8 cellular contexts compared by ENCODE assay signal in genomic region chr10:89644691-89644966, GRCh38. TPM values are rescaled to one million over a fixed set of nuclear protein-coding genes. Genes with fewer than 3 reads are reported as not detected.
DNase-seq lines count a peak whose midpoint lies in the region; ATAC-seq and TF ChIP-seq lines count a peak whose summit lies in the region.

No MANE protein-coding gene starts in this region.

- no peaks in the 10 kb centered on the region for H3K9me3 ChIP-seq in CD4-positive, alpha-beta memory T cell (ENCODE audit: control insufficient read depth in 1 of 2, low read length in 2 of 2)
- H3K9me3 ChIP-seq in body of pancreas (no peaks in the 10 kb centered on the region), transverse colon (no peaks in the 10 kb centered on the region)

- CTCF ChIA-PET in CD4-positive, alpha-beta memory T cell (lab: Charles Lee; ENCODE audit: partially characterized antibody), result interaction anchor here (1.1 kb wide), 1 partner anchor 1213 kb away, joined by 3 read pairs; the partner anchor contains the start of gene HTR7

- ATAC-seq in GM19455 (IDR thresholded peaks at IDR 0.05; ENCODE audit: unreplicated experiment) (peak; percentile 42), HG03469 (IDR thresholded peaks at IDR 0.05; ENCODE audit: unreplicated experiment) (peak; percentile 10), body of pancreas (peak; percentile 43)

- intact Hi-C loops in CD4-positive, alpha-beta memory T cell (cut with micrococcal nuclease), result loop anchor here (1.0 to 10.0 kb wide), 5 partner anchors 30 to 1830 kb away; partner anchors contain the start of genes ATAD1, IFIT5, KIF20B and LIPA
- intact Hi-C loops in body of pancreas (cut with DNase I) (no loop called here), transverse colon (cut with DNase I; ENCODE audit: low total_unique reads) (loop anchor here (5.0 kb wide), 1 partner anchor 58 kb away; the partner anchor contains the start of gene KIF20B)

- H3K4me1 ChIP-seq in CD4-positive, alpha-beta memory T cell (ENCODE audit: insufficient read depth, low read length), result peaks cover 16% of the 10 kb centered on the region
- H3K4me1 ChIP-seq in body of pancreas (peaks cover 20% of the 10 kb centered on the region), transverse colon (peaks cover 10 to 36% (median 22%) of the 10 kb centered on the region in 4 donors)

- H3K27me3 Mint-ChIP-seq in CD4-positive, alpha-beta memory T cell, result peaks cover 3 to 6% of the 10 kb centered on the region in 2 donors

- peaks cover 8 to 11% (median 10%) of the 10 kb centered on the region in 4 donors for H3K4me1 Mint-ChIP-seq in CD4-positive, alpha-beta memory T cell

- peak overlapping the region; percentile 43 for H3K27ac ChIP-seq in CD4-positive, alpha-beta memory T cell (ENCODE audit: low read depth, low read length)
- H3K27ac ChIP-seq in body of pancreas, result peak overlapping the region; percentile 80 to 89 (median 85)
- H3K27ac ChIP-seq in transverse colon, result peak overlapping the region; percentile 90 to 99 (median 94)

- 0% methylated on average over 21 of the region's 35 CpGs; no CpG with 5 or more reads in 1 of the 2 donors for WGBS in body of pancreas, 2 donors
- WGBS in transverse colon (ENCODE audit: low coverage in 1 of 2), 2 donors, result 0% methylated on average over 9 of the region's 35 CpGs; no CpG with 5 or more reads in 1 of the 2 donors

- no peaks in the 10 kb centered on the region for H3K27me3 ChIP-seq in CD4-positive, alpha-beta memory T cell (ENCODE audit: insufficient read depth, low read length)
- no peaks in the 10 kb centered on the region for H3K27me3 ChIP-seq in body of pancreas
- no peaks in the 10 kb centered on the region for H3K27me3 ChIP-seq in transverse colon

- TF ChIP-seq CTCF in body of pancreas (IDR thresholded peaks at IDR 0.05), result no peak
- no peak for TF ChIP-seq CTCF in transverse colon (IDR thresholded peaks at IDR 0.05)

- no peaks in the 10 kb centered on the region for H3K36me3 ChIP-seq in CD4-positive, alpha-beta memory T cell (ENCODE audit: insufficient read depth, low read length)
- H3K36me3 ChIP-seq in body of pancreas (replicated peaks in 1 of 2; ENCODE audit: insufficient read depth in 1 of 2, low read depth in 2 of 2) (no peaks in the 10 kb centered on the region), transverse colon (no peaks in the 10 kb centered on the region)

- in situ Hi-C loops in transverse colon (cut with MboI; ENCODE audit: low pct_ligation_motif_present in 1 of 4, low pct_unique_long_range_greater_than_20kb in 1 of 4, low sequenced_read_pairs in 3 of 4), result no loop called here

- TF ChIP-seq POLR2A in body of pancreas (IDR thresholded peaks at IDR 0.05) (peak in 1 of 3 donors; percentile 2), transverse colon (IDR thresholded peaks at IDR 0.05) (no peak)

- POLR2A ChIA-PET in CD4-positive, alpha-beta memory T cell (lab: Charles Lee; ENCODE audit: partially characterized antibody), result interaction anchor here (1.0 to 1.4 kb wide), 2 partner anchors 29 to 230 kb away, joined by 5 to 7 read pairs; partner anchors contain the start of gene IFIT5

- no peak overlapping the region for H3K27ac Mint-ChIP-seq in CD4-positive, alpha-beta memory T cell

- H3K4me3 ChIP-seq in CD4-positive, alpha-beta memory T cell (ENCODE audit: low read length in 2 of 2), result peak overlapping the region; percentile 55 to 75
- H3K4me3 ChIP-seq in body of pancreas, result peak overlapping the region; percentile 88 to 93
- H3K4me3 ChIP-seq in transverse colon, result peak overlapping the region; percentile 70 to 91 (median 82)

- DNase-seq in CD4-positive, alpha-beta memory T cell, result peak in 1 of 5 donors; percentile 34
- DNase-seq in body of pancreas (no peak), lung microvascular endothelial cell (ENCODE audit: low read depth in 2 of 2) (peak; percentile 52 to 60), transverse colon (no peak), epidermal melanocyte (ENCODE audit: insufficient read length, low spot score) (no peak), HCEC 1CT (no peak)

- TF ChIP-seq EP300 in transverse colon (IDR thresholded peaks at IDR 0.05; ENCODE audit: low read depth), result no peak

- no peaks in the 10 kb centered on the region for H3K36me3 Mint-ChIP-seq in CD4-positive, alpha-beta memory T cell

- H3K9me3 Mint-ChIP-seq in CD4-positive, alpha-beta memory T cell, result peaks cover 0 to 1% (median 0%) of the 10 kb centered on the region in 8 donors

- H3K4me3 Mint-ChIP-seq in CD4-positive, alpha-beta memory T cell, result peak overlapping the region in 1 of 8 donors; percentile 22

RNA-seq across cellular contexts. Expression of gene PANK1, which starts 0.4 kb away (rescaled TPM):
- 1 to 10 TPM; 4.3 to 4.5 TPM for total RNA-seq in CD4-positive, alpha-beta memory T cell
- 1 to 10 TPM; 1.6 to 1.9 TPM for polyA plus RNA-seq in CD4-positive, alpha-beta memory T cell
- 1 to 10 TPM; 2.6 to 3.0 TPM for total RNA-seq in body of pancreas
- total RNA-seq in lung microvascular endothelial cell, result 1.3 and 1.6 TPM in 2 replicates
- 10 to 100 TPM in 3 of 4 donors, 1 to 10 TPM in 1; 4.6 to 51.6 (median 36.1) TPM for total RNA-seq in transverse colon

RNA-seq across cellular contexts. Expression of gene KIF20B, which starts 56.8 kb away (rescaled TPM):
- 10 to 100 TPM; 20.7 to 21.4 TPM for total RNA-seq in CD4-positive, alpha-beta memory T cell
- 10 to 100 TPM in 1 of 2 donors, 1 to 10 TPM in 1; 8.0 to 15.8 TPM for polyA plus RNA-seq in CD4-positive, alpha-beta memory T cell
- total RNA-seq in body of pancreas, result 1 to 10 TPM in 1 of 2 donors, under 1 TPM in 1; 0.99 to 2.1 TPM
- total RNA-seq in lung microvascular endothelial cell, result 2.4 and 5.0 TPM in 2 replicates
- 1 to 10 TPM in 3 of 4 donors, under 1 TPM in 1; 0.37 to 3.3 (median 2.5) TPM for total RNA-seq in transverse colon

Comparison
In these comparisons a context has a peak if more than half of its experiments do, and no peak if none do; other contexts are left out.
1. DNase-seq: peak in lung microvascular endothelial cell (2 of 2); none in body of pancreas (0 of 4), transverse colon (single experiment), epidermal melanocyte (single experiment) and HCEC 1CT (single experiment).
2. H3K27ac ChIP-seq: peak in every context shown above with its lines; median percentile 94 in transverse colon; 85 in body of pancreas; 43 in CD4-positive, alpha-beta memory T cell.
3. Peak in every context shown above with its lines, with median percentiles within 50 percentile points of each other: H3K4me3 ChIP-seq and ATAC-seq.